ENCODE assay signal across 1 cellular context in genomic region chr20:19756756-19757486, GRCh38.
A peak's percentile ranks its signal among the peaks of the same experiment; 100 is the strongest.
TF ChIP-seq lines count a peak whose summit lies in the region.

No MANE protein-coding gene starts in this region.

TF ChIP-seq in HepG2, 621 proteins besides CTCF, POLR2A, EP300 and RAD21:
- TF ChIP-seq ZBTB8A (CRISPR knock-in tag; IDR thresholded peaks at IDR 0.05; ENCODE audit: borderline replicate concordance, low read depth): 0 out of 2 replicates have a peak, but pooled peaks have one; percentile 59
- no peak for TF ChIP-seq FOSL2 (CRISPR knock-in tag; IDR thresholded peaks at IDR 0.05)
- TF ChIP-seq SALL1 (CRISPR knock-in tag; IDR thresholded peaks at IDR 0.05): no peak
- TF ChIP-seq ZNF782 (CRISPR knock-in tag; IDR thresholded peaks at IDR 0.05; ENCODE audit: borderline replicate concordance): 0 out of 2 replicates have a peak, but pooled peaks have one; percentile 25
- TF ChIP-seq ZNF383 (CRISPR knock-in tag; IDR thresholded peaks at IDR 0.05; ENCODE audit: borderline replicate concordance): 0 out of 2 replicates have a peak, but pooled peaks have one; percentile 10
- TF ChIP-seq ZNF232 (CRISPR knock-in tag; IDR thresholded peaks at IDR 0.05; ENCODE audit: borderline replicate concordance): 0 out of 2 replicates have a peak, but pooled peaks have one; percentile 81
- TF ChIP-seq SIN3B (IDR thresholded peaks at IDR 0.05; ENCODE audit: low read length): no peak
- peak; percentile 29; the same call in 1 of the 2 replicates for TF ChIP-seq CBX2 (IDR thresholded peaks at IDR 0.05; ENCODE audit: low read depth, low read length)
- no peak for TF ChIP-seq CBX2 (CRISPR knock-in tag; IDR thresholded peaks at IDR 0.05; ENCODE audit: low read depth)
- TF ChIP-seq ZNF883 (CRISPR knock-in tag; IDR thresholded peaks at IDR 0.05; ENCODE audit: not compliant biosample characterization): no peak
- no peak for TF ChIP-seq ZNF616 (CRISPR knock-in tag; IDR thresholded peaks at IDR 0.05; ENCODE audit: low read depth)
- peak; percentile 92 for TF ChIP-seq EZH2 (conservative IDR thresholded peaks at IDR 0.05; ENCODE audit: low read depth, low read length)
- TF ChIP-seq KAT8 (CRISPR knock-in tag; IDR thresholded peaks at IDR 0.05): 0 out of 2 replicates have a peak, but pooled peaks have one; percentile 2
- TF ChIP-seq ZNF552 (CRISPR knock-in tag; IDR thresholded peaks at IDR 0.05; ENCODE audit: borderline replicate concordance): 0 out of 2 replicates have a peak, but pooled peaks have one; percentile 43
- 0 out of 2 replicates have a peak, but pooled peaks have one; percentile 6 for TF ChIP-seq MTERF4 (CRISPR knock-in tag; IDR thresholded peaks at IDR 0.05)
- TF ChIP-seq ZFAT (CRISPR knock-in tag; conservative IDR thresholded peaks at IDR 0.05): 0 out of 2 replicates have a peak, but pooled peaks have one; percentile 54
- no peak for TF ChIP-seq ARID5B (CRISPR knock-in tag; IDR thresholded peaks at IDR 0.05)
- 0 out of 2 replicates have a peak, but pooled peaks have one; percentile 6 for TF ChIP-seq ZNF670 (CRISPR knock-in tag; IDR thresholded peaks at IDR 0.05; ENCODE audit: borderline replicate concordance)
- peak; percentile 13 to 53; a peak in 1 of 4 replicates for TF ChIP-seq MAFK (conservative IDR thresholded peaks at IDR 0.05 in 1 of 2, IDR thresholded peaks at IDR 0.05 in 1 of 2; ENCODE audit: low read length in 2 of 2)
- TF ChIP-seq FOXP4 (CRISPR knock-in tag; IDR thresholded peaks at IDR 0.05): peak; percentile 13; the same call in 1 of the 2 replicates
- no peak for TF ChIP-seq ZNF567 (CRISPR knock-in tag; IDR thresholded peaks at IDR 0.05; ENCODE audit: borderline replicate concordance)
- TF ChIP-seq ZNF18 (CRISPR knock-in tag; IDR thresholded peaks at IDR 0.05; ENCODE audit: insufficient replicate concordance): peak; percentile 40
- peak; percentile 62; the same call in 1 of the 2 replicates for TF ChIP-seq MEIS2 (CRISPR knock-in tag; IDR thresholded peaks at IDR 0.05)
- 0 out of 2 replicates have a peak, but pooled peaks have one; percentile 38 for TF ChIP-seq ZNF543 (CRISPR knock-in tag; IDR thresholded peaks at IDR 0.05)
- no peak for TF ChIP-seq EHMT2 (IDR thresholded peaks at IDR 0.05; ENCODE audit: borderline replicate concordance, low read depth, low read length)
- TF ChIP-seq PAXIP1 (CRISPR knock-in tag; conservative IDR thresholded peaks at IDR 0.05): no peak; the same call in 1 of the 2 replicates
- peak; percentile 50; the same call in 1 of the 2 replicates for TF ChIP-seq ZFP37 (CRISPR knock-in tag; IDR thresholded peaks at IDR 0.05; ENCODE audit: borderline replicate concordance)
- TF ChIP-seq ELF3 (CRISPR knock-in tag; IDR thresholded peaks at IDR 0.05): 0 out of 2 replicates have a peak, but pooled peaks have one; percentile 4
- TF ChIP-seq KMT2A (CRISPR knock-in tag; IDR thresholded peaks at IDR 0.05): no peak
- TF ChIP-seq RCOR2 (CRISPR knock-in tag; IDR thresholded peaks at IDR 0.05): 0 out of 2 replicates have a peak, but pooled peaks have one; percentile 3
- 0 out of 2 replicates have a peak, but pooled peaks have one; percentile 12 for TF ChIP-seq HNF4A (CRISPR knock-in tag; IDR thresholded peaks at IDR 0.05)
- 0 out of 2 replicates have a peak, but pooled peaks have one; percentile 23 for TF ChIP-seq MAF1 (CRISPR knock-in tag; IDR thresholded peaks at IDR 0.05; ENCODE audit: borderline replicate concordance)
- TF ChIP-seq NFKB2 (CRISPR knock-in tag; IDR thresholded peaks at IDR 0.05; ENCODE audit: borderline replicate concordance): no peak
- 0 out of 2 replicates have a peak, but pooled peaks have one; percentile 24 for TF ChIP-seq ZBTB26 (CRISPR knock-in tag; IDR thresholded peaks at IDR 0.05; ENCODE audit: borderline replicate concordance)
- no peak for TF ChIP-seq JARID2 (CRISPR knock-in tag; IDR thresholded peaks at IDR 0.05; ENCODE audit: insufficient replicate concordance)
- TF ChIP-seq ZNF709 (CRISPR knock-in tag; IDR thresholded peaks at IDR 0.05): no peak
- no peak for TF ChIP-seq KLF6 (CRISPR knock-in tag; IDR thresholded peaks at IDR 0.05)
- no peak for TF ChIP-seq SMYD3 (CRISPR knock-in tag; IDR thresholded peaks at IDR 0.05)
- TF ChIP-seq RELA (CRISPR knock-in tag; IDR thresholded peaks at IDR 0.05): 0 out of 2 replicates have a peak, but pooled peaks have one; percentile 13
- peak; percentile 51; the same call in 1 of the 2 replicates for TF ChIP-seq ZNF766 (CRISPR knock-in tag; IDR thresholded peaks at IDR 0.05; ENCODE audit: borderline replicate concordance)
- TF ChIP-seq SKI (IDR thresholded peaks at IDR 0.05; ENCODE audit: partially characterized antibody): no peak
